ENCODE assay signal across 25 cellular contexts in genomic region chr5:169253071-169253470, GRCh38.
"Had no signal": no experiment of that assay in that cellular context is flagged by ENCODE, and none has a peak within 500 bp of the region (broad histone marks: within the 10 kb centered on the region; RNA-seq: fewer than 3 reads in every experiment).

No MANE protein-coding gene starts in this region.

- H3K4me1 ChIP-seq: stomach, suprapubic skin, tibial nerve, transverse colon, upper lobe of left lung, upper lobe of right lung, vagina had no signal

- H3K27ac ChIP-seq: stomach, suprapubic skin, testis, thoracic aorta, thyroid gland, tibial artery, tibial nerve, transverse colon, upper lobe of left lung, upper lobe of right lung, uterus, vagina had no signal

- DNase-seq: stimulated activated CD4-positive, alpha-beta T cell treated with anti-CD3 and anti-CD28 coated beads, Interleukin-2, amount 100 ng/mL, for 48 hours; stimulated activated CD4-positive, alpha-beta T cell treated with anti-CD3 and anti-CD28 coated beads, Interleukin-4, amount 100 ng/mL, for 1 hour; stimulated activated CD4-positive, alpha-beta T cell treated with anti-CD3 and anti-CD28 coated beads, Interleukin-4, amount 100 ng/mL, for 24 hours; stimulated activated CD4-positive, alpha-beta T cell treated with anti-CD3 and anti-CD28 coated beads, Interleukin-4, amount 100 ng/mL, for 4 hours; stimulated activated CD8-positive, alpha-beta memory T cell treated with anti-CD3 and anti-CD28 coated beads, Interleukin-4, amount 100 ng/mL, for 48 hours; stimulated activated naive B cell treated with anti-CD40 and anti-IgM and Interleukin-4, amounts not matched to agents 10 μg/mL and 1 μg/mL and 100 μg/mL, for 72 hours; stimulated activated naive CD4-positive, alpha-beta T cell; stimulated activated naive CD4-positive, alpha-beta T cell treated with Interleukin-2 at 50 U/mL for 16 hours; stimulated activated naive CD8-positive, alpha-beta T cell treated with anti-CD3 and anti-CD28 coated beads, Interleukin-15, amount 100 ng/mL, for 72 hours; stimulated activated naive CD8-positive, alpha-beta T cell treated with anti-CD3 and anti-CD28 coated beads, Interleukin-15, Interleukin-2, amounts not matched to agents 100 U/mL and 50 U/mL, for 24 hours; stomach; substantia nigra; testis; thyroid gland; tibial artery; transverse colon; trophoblast cell; upper lobe of left lung; upper lobe of right lung; uterus had no signal

- H3K27me3 ChIP-seq: stomach, suprapubic skin, testis, thyroid gland, tibial artery, tibial nerve, transverse colon, upper lobe of left lung, upper lobe of right lung, uterus, vagina had no signal

- H3K9me3 ChIP-seq: stomach, suprapubic skin, testis, thoracic aorta, thyroid gland, tibial artery, tibial nerve, transverse colon, upper lobe of left lung, upper lobe of right lung, uterus, vagina had no signal

- ATAC-seq: stimulated activated memory B cell treated with anti-CD40 and anti-IgM and Interleukin-4, amounts not matched to agents 10 μg/mL and 1 μg/mL and 100 μg/mL, for 72 hours; stimulated activated naive B cell treated with anti-CD40 and anti-IgM and Interleukin-4, amounts not matched to agents 10 μg/mL and 1 μg/mL and 100 μg/mL, for 72 hours; stimulated activated naive CD8-positive, alpha-beta T cell treated with anti-CD3 and anti-CD28 coated beads, Interleukin-15, amount 100 ng/mL, for 72 hours; stimulated activated naive CD8-positive, alpha-beta T cell treated with anti-CD3 and anti-CD28 coated beads, Interleukin-15, Interleukin-2, amounts not matched to agents 100 U/mL and 50 U/mL, for 24 hours; upper lobe of right lung had no signal

- H3K4me3 ChIP-seq: stomach, suprapubic skin, testis, thoracic aorta, thyroid gland, tibial artery, tibial nerve, transverse colon, upper lobe of left lung, upper lobe of right lung, uterus, vagina had no signal

- H3K36me3 ChIP-seq: stomach, suprapubic skin, thoracic aorta, thyroid gland, tibial nerve, transverse colon, upper lobe of left lung, upper lobe of right lung, uterus, vagina had no signal
